19 cellular contexts compared by ENCODE assay signal in genomic region chr2:176063958-176064357, GRCh38. TPM values are rescaled to one million over a fixed set of nuclear protein-coding genes. Genes with fewer than 3 reads are reported as not detected.
DNase-seq lines count a peak whose midpoint lies in the region; ATAC-seq lines count a peak whose summit lies in the region.
"Had no signal": no experiment of that assay in that cellular context is flagged by ENCODE, and none has a peak within 500 bp of the region (broad histone marks: within the 10 kb centered on the region; RNA-seq: fewer than 3 reads in every experiment).

No MANE protein-coding gene starts in this region.

- DNase-seq in activated CD8-positive, alpha-beta memory T cell treated with anti-CD3 and anti-CD28 coated beads, Interleukin-2, amount 10 ng/mL, durations not matched to agents 7 days and 5 days, result no peak
- DNase-seq in activated CD8-positive, alpha-beta memory T cell treated with anti-CD3 and anti-CD28 coated beads for 24 hours, result no peak
- DNase-seq in NCI-H526 treated with DMSO at 0.1 percent for 48 hours (lab: John Stamatoyannopoulos, UW) (peak; percentile 96), T1000 (lab: John Stamatoyannopoulos, UW) (no peak), DMS114 treated with DMSO at 0.1 percent for 48 hours (lab: John Stamatoyannopoulos, UW; ENCODE audit: unreplicated experiment) (no peak)
- DNase-seq: anterior cingulate cortex, COR-L47, naive B cell, NCI-H446 treated with DMSO at 0.1 percent for 48 hours had no signal

- no peaks in the 10 kb centered on the region for H3K9me3 Mint-ChIP-seq in activated CD8-positive, alpha-beta memory T cell treated with anti-CD3 and anti-CD28 coated beads, Interleukin-2, amount 10 ng/mL, durations not matched to agents 7 days and 5 days (ENCODE audit: low read depth)
- no peaks in the 10 kb centered on the region for H3K9me3 Mint-ChIP-seq in stimulated activated memory B cell treated with anti-CD40 and anti-IgM and Interleukin-4, amounts not matched to agents 10 μg/mL and 1 μg/mL and 100 μg/mL, for 72 hours
- H3K9me3 Mint-ChIP-seq: stimulated activated naive CD8-positive, alpha-beta T cell treated with anti-CD3 and anti-CD28 coated beads, Interleukin-15, Interleukin-2, amounts not matched to agents 100 ng/mL and 50 ng/mL, for 24 hours had no signal

- no peaks in the 10 kb centered on the region for H3K36me3 Mint-ChIP-seq in activated CD8-positive, alpha-beta memory T cell treated with anti-CD3 and anti-CD28 coated beads, Interleukin-2, amount 10 ng/mL, durations not matched to agents 7 days and 5 days
- H3K36me3 Mint-ChIP-seq in stimulated activated memory B cell treated with anti-CD40 and anti-IgM and Interleukin-4, amounts not matched to agents 10 μg/mL and 1 μg/mL and 100 μg/mL, for 72 hours, result no peaks in the 10 kb centered on the region

- no peak overlapping the region for H3K4me3 Mint-ChIP-seq in activated CD8-positive, alpha-beta memory T cell treated with anti-CD3 and anti-CD28 coated beads, Interleukin-2, amount 10 ng/mL, durations not matched to agents 7 days and 5 days
- no peak overlapping the region for H3K4me3 Mint-ChIP-seq in stimulated activated memory B cell treated with anti-CD40 and anti-IgM and Interleukin-4, amounts not matched to agents 10 μg/mL and 1 μg/mL and 100 μg/mL, for 72 hours
- H3K4me3 Mint-ChIP-seq: naive B cell; stimulated activated naive CD8-positive, alpha-beta T cell treated with anti-CD3 and anti-CD28 coated beads, Interleukin-15, Interleukin-2, amounts not matched to agents 100 ng/mL and 50 ng/mL, for 24 hours had no signal

- peak; percentile 51 for ATAC-seq in activated CD8-positive, alpha-beta memory T cell treated with anti-CD3 and anti-CD28 coated beads, Interleukin-2, amount 10 ng/mL, durations not matched to agents 7 days and 5 days
- ATAC-seq in HG03520 (IDR thresholded peaks at IDR 0.05; ENCODE audit: unreplicated experiment), result peak; percentile 46
- peak; percentile 55 for ATAC-seq in stimulated activated memory B cell treated with anti-CD40 and anti-IgM and Interleukin-4, amounts not matched to agents 10 μg/mL and 1 μg/mL and 100 μg/mL, for 72 hours
- ATAC-seq in HG03196 (IDR thresholded peaks at IDR 0.05; ENCODE audit: unreplicated experiment), result no peak
- ATAC-seq: gastroesophageal sphincter had no signal

- CTCF ChIA-PET in activated CD8-positive, alpha-beta memory T cell treated with anti-CD3 and anti-CD28 coated beads, Interleukin-2, amount 10 ng/mL, durations not matched to agents 7 days and 5 days (lab: Charles Lee), result interaction anchor here (0.6 to 1.4 kb wide), 2 partner anchors 77 to 166 kb away, joined by 3 read pairs; no protein-coding TSS in a partner anchor

- peaks cover 77% of the 10 kb centered on the region for H3K27me3 Mint-ChIP-seq in activated CD8-positive, alpha-beta memory T cell treated with anti-CD3 and anti-CD28 coated beads, Interleukin-2, amount 10 ng/mL, durations not matched to agents 7 days and 5 days
- H3K27me3 Mint-ChIP-seq in stimulated activated memory B cell treated with anti-CD40 and anti-IgM and Interleukin-4, amounts not matched to agents 10 μg/mL and 1 μg/mL and 100 μg/mL, for 72 hours, result peaks cover 61% of the 10 kb centered on the region

- H3K4me1 Mint-ChIP-seq in activated CD8-positive, alpha-beta memory T cell treated with anti-CD3 and anti-CD28 coated beads, Interleukin-2, amount 10 ng/mL, durations not matched to agents 7 days and 5 days, result peaks cover 13% of the 10 kb centered on the region
- peaks cover 13% of the 10 kb centered on the region for H3K4me1 Mint-ChIP-seq in stimulated activated memory B cell treated with anti-CD40 and anti-IgM and Interleukin-4, amounts not matched to agents 10 μg/mL and 1 μg/mL and 100 μg/mL, for 72 hours

- no peak overlapping the region for H3K27ac Mint-ChIP-seq in activated CD8-positive, alpha-beta memory T cell treated with anti-CD3 and anti-CD28 coated beads, Interleukin-2, amount 10 ng/mL, durations not matched to agents 7 days and 5 days
- no peak overlapping the region for H3K27ac Mint-ChIP-seq in stimulated activated memory B cell treated with anti-CD40 and anti-IgM and Interleukin-4, amounts not matched to agents 10 μg/mL and 1 μg/mL and 100 μg/mL, for 72 hours
- H3K27ac Mint-ChIP-seq: naive B cell; stimulated activated naive CD8-positive, alpha-beta T cell treated with anti-CD3 and anti-CD28 coated beads, Interleukin-15, Interleukin-2, amounts not matched to agents 100 ng/mL and 50 ng/mL, for 24 hours had no signal

RNA-seq across cellular contexts. Expression of gene EVX2, which starts 19.8 kb away (rescaled TPM):
- not detected for total RNA-seq in activated CD8-positive, alpha-beta memory T cell treated with anti-CD3 and anti-CD28 coated beads, Interleukin-2, amount 10 ng/mL, durations not matched to agents 7 days and 5 days
- total RNA-seq: lung, M059J, posterior vena cava, RPMI7951 had no signal

RNA-seq across cellular contexts. Expression of gene HOXD13, which starts 28.6 kb away (rescaled TPM):
- total RNA-seq in activated CD8-positive, alpha-beta memory T cell treated with anti-CD3 and anti-CD28 coated beads, Interleukin-2, amount 10 ng/mL, durations not matched to agents 7 days and 5 days, result not detected
- total RNA-seq: gastroesophageal sphincter, lung, posterior vena cava had no signal

RNA-seq across cellular contexts. Expression of gene HOXD12, which starts 35.6 kb away (rescaled TPM):
- total RNA-seq in activated CD8-positive, alpha-beta memory T cell treated with anti-CD3 and anti-CD28 coated beads, Interleukin-2, amount 10 ng/mL, durations not matched to agents 7 days and 5 days, result not detected
- total RNA-seq: gastroesophageal sphincter, lung, posterior vena cava, RPMI7951 had no signal

RNA-seq across cellular contexts. Expression of gene HOXD11, which starts 43.1 kb away (rescaled TPM):
- not detected for total RNA-seq in activated CD8-positive, alpha-beta memory T cell treated with anti-CD3 and anti-CD28 coated beads, Interleukin-2, amount 10 ng/mL, durations not matched to agents 7 days and 5 days
- total RNA-seq: gastroesophageal sphincter, HT-29, lung, RPMI7951 had no signal

RNA-seq across cellular contexts. Expression of gene HOXD10, which starts 52.6 kb away (rescaled TPM):
- total RNA-seq in activated CD8-positive, alpha-beta memory T cell treated with anti-CD3 and anti-CD28 coated beads, Interleukin-2, amount 10 ng/mL, durations not matched to agents 7 days and 5 days, result not detected
- total RNA-seq: HT-29, RPMI7951 had no signal
